In the genomic region with DNA sequence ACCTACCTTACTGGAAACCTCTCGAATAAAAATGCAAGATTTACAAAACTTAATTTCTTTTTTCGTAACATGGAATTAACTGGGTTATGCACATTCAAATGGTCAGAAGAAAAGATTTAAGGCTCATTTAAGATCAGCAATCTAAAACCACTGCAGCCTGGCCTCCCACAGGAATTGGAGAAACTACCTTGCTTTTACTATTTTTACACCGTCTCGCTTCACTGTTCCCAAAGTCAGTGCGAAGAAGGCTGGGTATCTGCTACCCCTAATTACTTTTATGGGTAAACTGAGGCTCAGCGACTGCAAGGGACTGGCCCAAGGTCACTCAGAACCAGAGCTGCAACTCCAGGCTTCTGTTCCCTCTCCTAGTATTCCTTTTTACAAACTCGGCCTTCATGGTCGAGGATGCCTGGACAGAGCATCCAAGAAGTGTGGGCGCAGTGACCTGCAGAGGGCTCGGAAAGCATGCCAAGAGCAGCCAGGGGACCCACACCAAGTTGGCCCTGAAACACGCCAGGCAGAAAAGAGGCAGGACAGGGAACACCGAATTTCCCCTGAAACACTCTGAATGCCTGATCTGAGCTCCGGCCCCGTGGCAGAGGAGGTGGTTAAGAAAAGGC, we compare ENCODE assay signal across 8 cellular contexts. TPM values are rescaled to one million over a fixed set of nuclear protein-coding genes. Genes with fewer than 3 reads are reported as not detected.
DNase-seq lines count a peak whose midpoint lies in the region; ATAC-seq lines count a peak whose summit lies in the region.

No MANE protein-coding gene starts in this region.

- ATAC-seq in GM19467 (IDR thresholded peaks at IDR 0.05; ENCODE audit: unreplicated experiment) = no peak

- no peak overlapping the region for H3K27ac ChIP-seq in iPS-18a (ENCODE audit: low read length)

- peaks cover 3% of the 10 kb centered on the region for H3K27me3 Mint-ChIP-seq in activated CD4-positive, alpha-beta T cell treated with anti-CD3 and anti-CD28 coated beads, Interleukin-2, amount 10 ng/mL, durations not matched to agents 7 days and 5 days
- peaks cover 2% of the 10 kb centered on the region for H3K27me3 Mint-ChIP-seq in IgD-negative memory B cell

- peaks cover 11% of the 10 kb centered on the region for H3K36me3 ChIP-seq in adipocyte (ENCODE audit: control insufficient read depth, insufficient read depth, low read length, severe bottlenecking)
- H3K36me3 ChIP-seq in iPS-18a (ENCODE audit: control insufficient read depth, low read depth, low read length) = peaks cover 37% of the 10 kb centered on the region
- peaks cover 3% of the 10 kb centered on the region for H3K36me3 ChIP-seq in skeletal muscle satellite cell (ENCODE audit: insufficient read depth, low read length)

- H3K27me3 ChIP-seq in adipocyte (replicated peaks; ENCODE audit: control insufficient read depth, insufficient read depth, low read length) = no peaks in the 10 kb centered on the region
- no peaks in the 10 kb centered on the region for H3K27me3 ChIP-seq in iPS-18a (ENCODE audit: control insufficient read depth, insufficient read depth, low read length)
- H3K27me3 ChIP-seq in skeletal muscle satellite cell (ENCODE audit: control insufficient read depth, insufficient read depth, low read length) = no peaks in the 10 kb centered on the region

- H3K4me1 ChIP-seq in adipocyte (ENCODE audit: control insufficient read depth, insufficient read depth, low read length) (peaks cover 30% of the 10 kb centered on the region), iPS-18a (ENCODE audit: control insufficient read depth, low read depth, low read length) (peaks cover 19% of the 10 kb centered on the region), skeletal muscle satellite cell (ENCODE audit: control insufficient read depth, insufficient read depth, low read length) (peaks cover 6% of the 10 kb centered on the region)

- H3K9me3 Mint-ChIP-seq in activated CD4-positive, alpha-beta T cell treated with anti-CD3 and anti-CD28 coated beads, Interleukin-2, amount 10 ng/mL, durations not matched to agents 7 days and 5 days = peaks cover 4% of the 10 kb centered on the region
- peaks cover 0 to 2% (median 0%) of the 10 kb centered on the region in 3 donors for H3K9me3 Mint-ChIP-seq in IgD-negative memory B cell

- H3K4me3 Mint-ChIP-seq in activated CD4-positive, alpha-beta T cell treated with anti-CD3 and anti-CD28 coated beads, Interleukin-2, amount 10 ng/mL, durations not matched to agents 7 days and 5 days = peak overlapping the region; percentile 98
- peak overlapping the region; percentile 84 to 98 (median 94) for H3K4me3 Mint-ChIP-seq in IgD-negative memory B cell

- H3K4me1 Mint-ChIP-seq in activated CD4-positive, alpha-beta T cell treated with anti-CD3 and anti-CD28 coated beads, Interleukin-2, amount 10 ng/mL, durations not matched to agents 7 days and 5 days = peaks cover 60% of the 10 kb centered on the region
- H3K4me1 Mint-ChIP-seq in IgD-negative memory B cell = peaks cover 37 to 39% (median 39%) of the 10 kb centered on the region in 3 donors

- DNase-seq in activated CD4-positive, alpha-beta T cell treated with anti-CD3 and anti-CD28 coated beads, Interleukin-2, amount 10 ng/mL, durations not matched to agents 7 days and 5 days = no peak
- no peak for DNase-seq in activated CD4-positive, alpha-beta T cell treated with anti-CD3 and anti-CD28 coated beads for 48 hours
- DNase-seq in adipocyte (ENCODE audit: low read depth) = no peak
- DNase-seq in GM03348 (ENCODE audit: low spot score) = no peak

- peaks cover 44% of the 10 kb centered on the region for H3K36me3 Mint-ChIP-seq in activated CD4-positive, alpha-beta T cell treated with anti-CD3 and anti-CD28 coated beads, Interleukin-2, amount 10 ng/mL, durations not matched to agents 7 days and 5 days (ENCODE audit: low read depth)
- H3K36me3 Mint-ChIP-seq in IgD-negative memory B cell = peaks cover 7% of the 10 kb centered on the region

- peak overlapping the region; percentile 96 for H3K27ac Mint-ChIP-seq in activated CD4-positive, alpha-beta T cell treated with anti-CD3 and anti-CD28 coated beads, Interleukin-2, amount 10 ng/mL, durations not matched to agents 7 days and 5 days
- peak overlapping the region; percentile 92 to 97 (median 93) for H3K27ac Mint-ChIP-seq in IgD-negative memory B cell

- peak overlapping the region; percentile 91 for H3K4me2 ChIP-seq in skeletal muscle satellite cell (ENCODE audit: low read length)

- no peaks in the 10 kb centered on the region for H3K9me3 ChIP-seq in adipocyte (ENCODE audit: control insufficient read depth, low read length)
- H3K9me3 ChIP-seq in iPS-18a (ENCODE audit: control insufficient read depth, low read depth, low read length) = no peaks in the 10 kb centered on the region
- H3K9me3 ChIP-seq in skeletal muscle satellite cell (replicated peaks; ENCODE audit: low read length) = no peaks in the 10 kb centered on the region

- CTCF ChIA-PET in activated CD4-positive, alpha-beta T cell treated with anti-CD3 and anti-CD28 coated beads, Interleukin-2, amount 10 ng/mL, durations not matched to agents 7 days and 5 days (lab: Charles Lee) = interaction anchor here (0.9 to 2.4 kb wide), 8 partner anchors 10 to 202 kb away, joined by 3 to 17 read pairs (median 5); partner anchors contain the start of gene SYNJ1

- H3K4me3 ChIP-seq in adipocyte (ENCODE audit: low read length) (peak overlapping the region; percentile 93), iPS-18a (ENCODE audit: low read length) (peak overlapping the region; percentile 72), skeletal muscle satellite cell (ENCODE audit: low read length) (peak overlapping the region; percentile 93)

- H3K9ac ChIP-seq in adipocyte (ENCODE audit: low read length) = peak overlapping the region; percentile 91
- peak overlapping the region; percentile 93 for H3K9ac ChIP-seq in iPS-18a (ENCODE audit: low read length)
- peak overlapping the region; percentile 97 for H3K9ac ChIP-seq in skeletal muscle satellite cell (ENCODE audit: low read depth, low read length)

- POLR2A ChIA-PET in activated CD4-positive, alpha-beta T cell treated with anti-CD3 and anti-CD28 coated beads, Interleukin-2, amount 10 ng/mL, durations not matched to agents 7 days and 5 days (lab: Charles Lee) = interaction anchor here (1.0 to 2.5 kb wide), 3 partner anchors 10 to 43 kb away, joined by 4 to 9 read pairs (median 5); partner anchors contain the start of gene SYNJ1

RNA-seq across cellular contexts. Expression of gene PAXBP1, which starts 0.9 kb away (rescaled TPM):
- 10 to 100 TPM; 52.7 to 52.8 TPM for total RNA-seq in activated CD4-positive, alpha-beta T cell treated with anti-CD3 and anti-CD28 coated beads, Interleukin-2, amount 10 ng/mL, durations not matched to agents 7 days and 5 days
- 13.1 TPM for polyA plus RNA-seq in IgD-negative memory B cell
- total RNA-seq in skeletal muscle satellite cell (2012; rRNA removed) = 19.7 and 23.1 TPM in 2 replicates

RNA-seq across cellular contexts. Expression of gene SYNJ1, which starts 42.8 kb away (rescaled TPM):
- total RNA-seq in activated CD4-positive, alpha-beta T cell treated with anti-CD3 and anti-CD28 coated beads, Interleukin-2, amount 10 ng/mL, durations not matched to agents 7 days and 5 days = 10 to 100 TPM; 16.1 to 21.1 TPM
- 1.4 TPM for polyA plus RNA-seq in IgD-negative memory B cell
- total RNA-seq in skeletal muscle satellite cell (2012; rRNA removed) = 3.8 and 8.1 TPM in 2 replicates
